In the genomic region with DNA sequence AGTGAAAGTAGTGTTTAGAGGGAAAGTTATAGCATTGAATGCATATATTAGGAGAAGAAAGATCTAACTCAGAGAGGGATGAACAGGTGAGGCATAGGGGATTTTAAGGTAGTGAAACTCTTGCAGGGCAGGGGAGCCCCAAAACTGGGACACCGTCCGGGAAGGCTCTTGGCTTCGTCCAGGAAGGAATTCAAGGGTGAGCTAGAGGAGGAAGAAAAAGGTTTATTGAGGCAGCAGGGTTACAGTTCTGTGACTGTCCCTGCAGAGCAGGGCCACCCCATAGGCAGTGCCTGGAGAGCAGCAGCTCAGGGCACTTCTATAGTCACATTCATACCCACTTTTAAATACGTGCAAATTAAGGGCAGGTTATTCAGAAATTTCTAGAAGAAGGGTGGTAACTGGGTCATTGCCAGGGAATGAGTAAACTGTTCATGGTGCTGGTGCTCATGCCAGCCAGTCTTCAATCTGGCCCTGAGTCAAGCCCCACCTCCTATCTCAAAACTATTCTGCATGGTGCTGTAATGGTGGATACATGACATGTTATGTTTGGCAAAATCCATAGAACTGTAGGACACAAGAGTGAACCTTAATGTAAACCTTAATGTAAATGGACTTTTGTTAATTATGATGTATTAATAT, we compare ENCODE assay signal across 9 cellular contexts. TPM values are rescaled to one million over a fixed set of nuclear protein-coding genes. Genes with fewer than 3 reads are reported as not detected.
DNase-seq lines count a peak whose midpoint lies in the region; ATAC-seq and TF ChIP-seq lines count a peak whose summit lies in the region.
"Had no signal": no experiment of that assay in that cellular context is flagged by ENCODE, and none has a peak within 500 bp of the region (broad histone marks: within the 10 kb centered on the region; RNA-seq: fewer than 3 reads in every experiment).

No MANE protein-coding gene starts in this region.

- no peak for ATAC-seq in effector memory CD8-positive, alpha-beta T cell (replicated peaks)
- ATAC-seq in stimulated activated memory B cell treated with anti-CD40 and anti-IgM and Interleukin-4, amounts not matched to agents 10 μg/mL and 1 μg/mL and 100 μg/mL, for 72 hours: no peak
- ATAC-seq in GM18909 (IDR thresholded peaks at IDR 0.05; ENCODE audit: poor library complexity, unreplicated experiment): no peak

- H3K4me3 Mint-ChIP-seq in T-helper 2 cell treated with Interferon-gamma antibody and Interleukin-4, amounts not matched to agents 5 μg/mL and 100 μg/mL, for 36 hours: peak overlapping the region; percentile 41
- H3K4me3 Mint-ChIP-seq in effector memory CD8-positive, alpha-beta T cell: no peak overlapping the region
- no peak overlapping the region for H3K4me3 Mint-ChIP-seq in stimulated activated memory B cell treated with anti-CD40 and anti-IgM and Interleukin-4, amounts not matched to agents 10 μg/mL and 1 μg/mL and 100 μg/mL, for 72 hours
- H3K4me3 Mint-ChIP-seq in progenitor cell of endocrine pancreas (ENCODE audit: low read depth): no peak overlapping the region

- H3K36me3 Mint-ChIP-seq in T-helper 2 cell treated with Interferon-gamma antibody and Interleukin-4, amounts not matched to agents 5 μg/mL and 100 μg/mL, for 36 hours (ENCODE audit: low read depth): peaks cover 27% of the 10 kb centered on the region
- H3K36me3 Mint-ChIP-seq in effector memory CD8-positive, alpha-beta T cell (ENCODE audit: insufficient read depth): peaks cover 9% of the 10 kb centered on the region
- peaks cover 7% of the 10 kb centered on the region for H3K36me3 Mint-ChIP-seq in stimulated activated memory B cell treated with anti-CD40 and anti-IgM and Interleukin-4, amounts not matched to agents 10 μg/mL and 1 μg/mL and 100 μg/mL, for 72 hours
- H3K36me3 Mint-ChIP-seq in progenitor cell of endocrine pancreas (ENCODE audit: insufficient read depth): no peaks in the 10 kb centered on the region

- peak overlapping the region; percentile 76 for H3K27ac Mint-ChIP-seq in T-helper 2 cell treated with Interferon-gamma antibody and Interleukin-4, amounts not matched to agents 5 μg/mL and 100 μg/mL, for 36 hours
- H3K27ac Mint-ChIP-seq in effector memory CD8-positive, alpha-beta T cell: peak overlapping the region; percentile 18 to 98
- peak overlapping the region; percentile 66 for H3K27ac Mint-ChIP-seq in stimulated activated memory B cell treated with anti-CD40 and anti-IgM and Interleukin-4, amounts not matched to agents 10 μg/mL and 1 μg/mL and 100 μg/mL, for 72 hours
- no peak overlapping the region for H3K27ac Mint-ChIP-seq in progenitor cell of endocrine pancreas

- no peak for DNase-seq in T-helper 2 cell treated with Interferon-gamma antibody and Interleukin-4, amounts not matched to agents 5 μg/mL and 100 μg/mL, for 36 hours (ENCODE audit: low spot score)
- DNase-seq in T-helper 2 cell: no peak
- peak; percentile 19 for DNase-seq in NCI-H69 (lab: John Stamatoyannopoulos, UW)
- DNase-seq in effector memory CD8-positive, alpha-beta T cell: no peak
- DNase-seq in NCI-H2227 (lab: John Stamatoyannopoulos, UW; ENCODE audit: unreplicated experiment): no peak
- DNase-seq in progenitor cell of endocrine pancreas (ENCODE audit: low spot score, unreplicated experiment): no peak
- DNase-seq: NCI-H1105 had no signal

- H3K4me1 Mint-ChIP-seq in T-helper 2 cell treated with Interferon-gamma antibody and Interleukin-4, amounts not matched to agents 5 μg/mL and 100 μg/mL, for 36 hours (ENCODE audit: low read depth): peaks cover 63% of the 10 kb centered on the region
- peaks cover 46 to 49% of the 10 kb centered on the region in 2 donors for H3K4me1 Mint-ChIP-seq in effector memory CD8-positive, alpha-beta T cell (ENCODE audit: low read depth in 2 of 2)
- H3K4me1 Mint-ChIP-seq in stimulated activated memory B cell treated with anti-CD40 and anti-IgM and Interleukin-4, amounts not matched to agents 10 μg/mL and 1 μg/mL and 100 μg/mL, for 72 hours: peaks cover 72% of the 10 kb centered on the region
- H3K4me1 Mint-ChIP-seq in progenitor cell of endocrine pancreas (ENCODE audit: low read depth): peaks cover 3% of the 10 kb centered on the region

- H3K9me3 Mint-ChIP-seq in T-helper 2 cell treated with Interferon-gamma antibody and Interleukin-4, amounts not matched to agents 5 μg/mL and 100 μg/mL, for 36 hours: no peaks in the 10 kb centered on the region
- H3K9me3 Mint-ChIP-seq in effector memory CD8-positive, alpha-beta T cell: no peaks in the 10 kb centered on the region
- H3K9me3 Mint-ChIP-seq in stimulated activated memory B cell treated with anti-CD40 and anti-IgM and Interleukin-4, amounts not matched to agents 10 μg/mL and 1 μg/mL and 100 μg/mL, for 72 hours: no peaks in the 10 kb centered on the region
- no peaks in the 10 kb centered on the region for H3K9me3 Mint-ChIP-seq in progenitor cell of endocrine pancreas (ENCODE audit: low read depth)

- no peak for TF ChIP-seq CTCF in progenitor cell of endocrine pancreas (IDR thresholded peaks at IDR 0.05; ENCODE audit: unreplicated experiment)

- H3K27me3 Mint-ChIP-seq in T-helper 2 cell treated with Interferon-gamma antibody and Interleukin-4, amounts not matched to agents 5 μg/mL and 100 μg/mL, for 36 hours (ENCODE audit: low read depth): no peaks in the 10 kb centered on the region
- H3K27me3 Mint-ChIP-seq in effector memory CD8-positive, alpha-beta T cell: no peaks in the 10 kb centered on the region
- H3K27me3 Mint-ChIP-seq in stimulated activated memory B cell treated with anti-CD40 and anti-IgM and Interleukin-4, amounts not matched to agents 10 μg/mL and 1 μg/mL and 100 μg/mL, for 72 hours: no peaks in the 10 kb centered on the region
- peaks cover 27% of the 10 kb centered on the region for H3K27me3 Mint-ChIP-seq in progenitor cell of endocrine pancreas

RNA-seq across cellular contexts. Expression of a gene that starts 1.2 kb away (rescaled TPM):
- total RNA-seq in progenitor cell of endocrine pancreas: 0.38 TPM in 1 of 2 replicates, not detected in the other

RNA-seq across cellular contexts. Expression of a gene that starts 32.7 kb away (rescaled TPM):
- 1.00 and 1.1 TPM in 2 replicates for total RNA-seq in progenitor cell of endocrine pancreas
